In the genomic region with DNA sequence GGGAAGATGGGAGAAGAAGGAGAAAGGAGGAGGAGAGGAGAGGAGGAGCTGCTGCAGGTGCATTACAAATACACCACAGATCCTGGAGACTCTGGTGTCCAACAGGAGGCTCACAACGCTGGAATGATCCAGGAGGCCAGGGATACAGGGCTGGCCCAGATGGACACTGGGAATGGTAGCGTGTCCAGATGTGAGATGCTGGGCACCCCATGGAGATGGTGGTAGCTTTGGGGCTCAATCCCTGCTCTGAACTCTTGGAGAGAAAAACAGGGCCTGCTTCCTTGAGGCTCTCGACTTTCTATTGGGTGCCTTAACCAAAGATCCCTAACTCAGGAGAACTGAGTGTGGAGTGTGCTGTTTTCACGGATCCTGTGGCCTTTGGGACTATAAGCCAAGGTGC, we compare ENCODE assay signal across 22 cellular contexts.
"Had no signal": no experiment of that assay in that cellular context is flagged by ENCODE, and none has a peak within 500 bp of the region (broad histone marks: within the 10 kb centered on the region; RNA-seq: fewer than 3 reads in every experiment).

No MANE protein-coding gene starts in this region.

- H3K27ac Mint-ChIP-seq: dendritic cell treated with granulocyte-macrophage colony-stimulating factor and Interleukin-4, amounts not matched to agents 40 ng/mL and 50 ng/mL, for 4 days; effector memory CD8-positive, alpha-beta T cell; endodermal cell had no signal

- ATAC-seq: effector memory CD8-positive, alpha-beta T cell; esophagus mucosa; gastrocnemius medialis; heart right ventricle; left cardiac atrium; left lung; left ventricle myocardium superior; lower lobe of right lung had no signal

- H3K27me3 ChIP-seq: colonic mucosa had no signal

- H3K27ac ChIP-seq: colonic mucosa, epithelial cell of prostate, esophagus squamous epithelium, gastrocnemius medialis, heart right ventricle, left lung, lower lobe of right lung had no signal

- H3K4me3 Mint-ChIP-seq: dendritic cell treated with granulocyte-macrophage colony-stimulating factor and Interleukin-4, amounts not matched to agents 40 ng/mL and 50 ng/mL, for 4 days; effector memory CD8-positive, alpha-beta T cell; endodermal cell had no signal

- H3K36me3 ChIP-seq: colonic mucosa, esophagus squamous epithelium, gastrocnemius medialis, heart right ventricle, left lung, lower lobe of right lung had no signal

- H3K9me3 ChIP-seq: colonic mucosa, esophagus squamous epithelium, gastrocnemius medialis, heart right ventricle, left lung, lower lobe of right lung had no signal

- DNase-seq: colonic mucosa; cortex of kidney; effector CD8-positive, alpha-beta T cell; effector memory CD8-positive, alpha-beta T cell; endodermal cell; erythroblast; esophagus squamous epithelium; foreskin fibroblast; foreskin melanocyte; gastrocnemius medialis; glutamatergic neuron; heart right ventricle; hippocampal formation; left cardiac atrium; left lung; left ventricle myocardium superior; lower lobe of right lung; mesendoderm; midbrain had no signal

- H3K4me1 ChIP-seq: colonic mucosa, esophagus squamous epithelium, gastrocnemius medialis, heart right ventricle, left lung, lower lobe of right lung had no signal

- H3K4me3 ChIP-seq: colonic mucosa, esophagus squamous epithelium, gastrocnemius medialis, heart right ventricle, left lung, lower lobe of right lung had no signal

- H3K9me3 Mint-ChIP-seq: dendritic cell treated with granulocyte-macrophage colony-stimulating factor and Interleukin-4, amounts not matched to agents 40 ng/mL and 50 ng/mL, for 4 days; effector memory CD8-positive, alpha-beta T cell; endodermal cell had no signal
